8 cellular contexts compared by ENCODE assay signal in genomic region chr11:70203749-70204465, GRCh38. TPM values are rescaled to one million over a fixed set of nuclear protein-coding genes. Genes with fewer than 3 reads are reported as not detected.
DNase-seq lines count a peak whose midpoint lies in the region; ATAC-seq lines count a peak whose summit lies in the region.

No MANE protein-coding gene starts in this region.

- CTCF ChIA-PET in activated CD8-positive, alpha-beta T cell treated with anti-CD3 and anti-CD28 coated beads, Interleukin-2, amount 10 ng/mL, durations not matched to agents 7 days and 5 days (lab: Charles Lee), result interaction anchor here (0.6 to 1.8 kb wide), 4 partner anchors 8 to 285 kb away, joined by 3 to 5 read pairs (median 4); no protein-coding TSS in a partner anchor

- peak overlapping the region; percentile 96 for H3K9ac ChIP-seq in endocrine pancreas (ENCODE audit: control insufficient read depth, insufficient read depth, low read length)

- POLR2A ChIA-PET in activated CD8-positive, alpha-beta T cell treated with anti-CD3 and anti-CD28 coated beads, Interleukin-2, amount 10 ng/mL, durations not matched to agents 7 days and 5 days (lab: Charles Lee), result interaction anchor here (0.9 to 1.6 kb wide), 6 partner anchors 8 to 529 kb away, joined by 3 to 7 read pairs (median 4); partner anchors contain the start of gene LTO1

- H3K27me3 ChIP-seq in endocrine pancreas (ENCODE audit: control insufficient read depth, insufficient read depth, low read length), result no peaks in the 10 kb centered on the region
- no peaks in the 10 kb centered on the region for H3K27me3 ChIP-seq in mononuclear cell (ENCODE audit: insufficient read depth, low read length)

- no peaks in the 10 kb centered on the region for H3K4me1 ChIP-seq in endocrine pancreas (ENCODE audit: control insufficient read depth, insufficient read depth, low read length)
- peaks cover 42% of the 10 kb centered on the region for H3K4me1 ChIP-seq in mononuclear cell (ENCODE audit: insufficient read depth, low read length)

- DNase-seq in NCI-H69 (lab: John Stamatoyannopoulos, UW) (peak; percentile 74), NCI-H1694 (lab: John Stamatoyannopoulos, UW) (no peak)
- peak; percentile 93 for DNase-seq in activated CD8-positive, alpha-beta T cell treated with anti-CD3 and anti-CD28 coated beads, Interleukin-2, amount 10 ng/mL, durations not matched to agents 7 days and 5 days
- DNase-seq in stimulated activated CD8-positive, alpha-beta memory T cell treated with anti-CD3 and anti-CD28 coated beads, Interleukin-15, amount 100 ng/mL, for 48 hours (ENCODE audit: low read depth in 2 of 2), result peak; percentile 78

- peak overlapping the region; percentile 93 for H3K4me3 Mint-ChIP-seq in activated CD8-positive, alpha-beta T cell treated with anti-CD3 and anti-CD28 coated beads, Interleukin-2, amount 10 ng/mL, durations not matched to agents 7 days and 5 days

- no peaks in the 10 kb centered on the region for H3K9me3 Mint-ChIP-seq in activated CD8-positive, alpha-beta T cell treated with anti-CD3 and anti-CD28 coated beads, Interleukin-2, amount 10 ng/mL, durations not matched to agents 7 days and 5 days (ENCODE audit: insufficient read depth)

- ATAC-seq in GM18511 (IDR thresholded peaks at IDR 0.05; ENCODE audit: unreplicated experiment) (peak; percentile 50), HG02840 (IDR thresholded peaks at IDR 0.05; ENCODE audit: low FRiP score, unreplicated experiment) (peak; percentile 1)
- peak; percentile 63 for ATAC-seq in activated CD8-positive, alpha-beta T cell treated with anti-CD3 and anti-CD28 coated beads, Interleukin-2, amount 10 ng/mL, durations not matched to agents 7 days and 5 days

- H3K9me3 ChIP-seq in endocrine pancreas (ENCODE audit: control insufficient read depth, low read length) (no peaks in the 10 kb centered on the region), mononuclear cell (ENCODE audit: low read depth, low read length) (no peaks in the 10 kb centered on the region)

- H3K4me1 Mint-ChIP-seq in activated CD8-positive, alpha-beta T cell treated with anti-CD3 and anti-CD28 coated beads, Interleukin-2, amount 10 ng/mL, durations not matched to agents 7 days and 5 days (ENCODE audit: low read depth), result peaks cover 42% of the 10 kb centered on the region

- peaks cover 42% of the 10 kb centered on the region for H3K36me3 Mint-ChIP-seq in activated CD8-positive, alpha-beta T cell treated with anti-CD3 and anti-CD28 coated beads, Interleukin-2, amount 10 ng/mL, durations not matched to agents 7 days and 5 days (ENCODE audit: low read depth)

- peaks cover 7% of the 10 kb centered on the region for H3K27me3 Mint-ChIP-seq in activated CD8-positive, alpha-beta T cell treated with anti-CD3 and anti-CD28 coated beads, Interleukin-2, amount 10 ng/mL, durations not matched to agents 7 days and 5 days (ENCODE audit: low read depth)

- peak overlapping the region; percentile 84 for H3K4me3 ChIP-seq in endocrine pancreas (ENCODE audit: control insufficient read depth, insufficient read depth, low read length)
- H3K4me3 ChIP-seq in mononuclear cell (ENCODE audit: low read length), result peak overlapping the region; percentile 99

- H3K36me3 ChIP-seq in endocrine pancreas (ENCODE audit: control insufficient read depth, insufficient read depth, low read length), result no peaks in the 10 kb centered on the region

- H3K27ac Mint-ChIP-seq in activated CD8-positive, alpha-beta T cell treated with anti-CD3 and anti-CD28 coated beads, Interleukin-2, amount 10 ng/mL, durations not matched to agents 7 days and 5 days, result peak overlapping the region; percentile 96

RNA-seq across cellular contexts. Expression of gene FADD, which starts 0.8 kb away (rescaled TPM):
- total RNA-seq in activated CD8-positive, alpha-beta T cell treated with anti-CD3 and anti-CD28 coated beads, Interleukin-2, amount 10 ng/mL, durations not matched to agents 7 days and 5 days, result 10 to 100 TPM; 37.3 to 37.8 TPM
- total RNA-seq in mononuclear cell, result 16.8 TPM

Comparison
In these comparisons a context has a peak if more than half of its experiments do, and no peak if none do; other contexts are left out.
1. ATAC-seq: peak in every context shown above with its lines; median percentile 63 in activated CD8-positive, alpha-beta T cell treated with anti-CD3 and anti-CD28 coated beads, Interleukin-2, amount 10 ng/mL, durations not matched to agents 7 days and 5 days; 50 in GM18511; 1 in HG02840.